In the genomic region with DNA sequence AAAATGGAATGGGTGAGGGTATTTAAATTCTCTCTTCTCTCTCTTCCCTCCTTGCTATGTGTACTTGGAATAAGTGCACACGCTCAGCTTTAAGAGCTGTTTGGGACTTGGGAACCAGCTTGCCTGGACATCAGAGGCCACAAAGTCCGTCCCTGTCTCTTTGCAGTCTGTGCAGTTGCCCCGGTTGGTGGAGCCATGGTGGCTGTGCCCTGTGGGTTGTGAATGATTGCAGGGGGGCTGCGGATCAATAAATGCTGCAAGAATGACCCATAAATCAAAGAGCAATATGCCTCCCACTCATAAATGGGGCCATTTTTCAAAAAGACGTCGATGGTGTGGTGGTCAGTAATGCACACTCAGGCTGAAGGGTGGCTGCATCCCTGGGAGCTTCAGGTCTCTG, we compare ENCODE assay signal across 4 cellular contexts.
"Had no signal": no experiment of that assay in that cellular context is flagged by ENCODE, and none has a peak within 500 bp of the region (broad histone marks: within the 10 kb centered on the region; RNA-seq: fewer than 3 reads in every experiment).

No MANE protein-coding gene starts in this region.

- DNase-seq: H9, HCEC 1CT, IMR-90 had no signal

- H3K4me3 Mint-ChIP-seq: GM23338, H9 had no signal

- H3K27ac Mint-ChIP-seq: GM23338 had no signal

- H3K4me1 Mint-ChIP-seq: GM23338, H9 had no signal

- H3K4me2 ChIP-seq: GM23338 had no signal

- H2AFZ ChIP-seq: GM23338 had no signal

- H3K4me3 ChIP-seq: GM23338 had no signal
